16 cellular contexts compared by ENCODE assay signal in the genomic region with DNA sequence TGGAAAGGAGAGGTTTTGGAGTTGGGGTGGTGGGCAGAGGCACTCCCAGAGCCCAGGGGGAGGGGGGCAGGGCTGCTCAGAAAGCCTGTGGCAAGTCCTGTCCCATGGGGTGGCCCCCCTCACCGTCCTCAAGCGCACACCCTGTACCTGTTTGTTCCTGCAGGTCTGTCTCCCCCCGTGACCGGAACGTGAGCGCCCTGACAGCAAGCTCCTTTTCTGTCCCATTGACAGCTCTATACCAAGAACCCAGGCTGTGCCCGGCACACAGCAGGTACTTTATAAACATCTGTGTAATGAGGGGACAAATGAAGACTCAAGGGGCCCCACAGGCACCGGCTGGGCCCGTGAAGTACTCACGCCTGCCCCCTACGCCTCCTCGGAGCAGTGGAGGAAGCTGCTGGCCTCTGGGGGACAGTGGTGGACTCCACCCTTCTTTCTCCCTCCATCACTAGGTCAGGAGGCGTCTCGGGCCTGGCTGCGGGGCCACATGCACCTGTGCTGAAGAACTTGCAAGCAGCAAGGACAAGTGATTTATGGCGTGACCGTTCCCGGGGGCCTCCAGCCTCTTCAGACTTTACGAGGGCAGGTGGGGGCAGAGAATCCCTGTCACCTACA.
DNase-seq lines count a peak whose midpoint lies in the region; ATAC-seq, FAIRE-seq and TF ChIP-seq lines count a peak whose summit lies in the region.
"Had no signal": no experiment of that assay in that cellular context is flagged by ENCODE, and none has a peak within 500 bp of the region (broad histone marks: within the 10 kb centered on the region; RNA-seq: fewer than 3 reads in every experiment).

No MANE protein-coding gene starts in this region.

- no peak overlapping the region for H3K14ac ChIP-seq in neuronal stem cell (ENCODE audit: low read length)

- H3K36me3 ChIP-seq in right atrium auricular region (no peaks in the 10 kb centered on the region), kidney (ENCODE audit: control insufficient read depth in 1 of 2, insufficient read depth in 2 of 2, low read length in 2 of 2) (no peaks in the 10 kb centered on the region), neuronal stem cell (replicated peaks in 1 of 2; ENCODE audit: control insufficient read depth in 2 of 2, insufficient read depth in 2 of 2, low read length in 2 of 2) (no peaks in the 10 kb centered on the region)
- H3K36me3 ChIP-seq: HAP-1 had no signal

- H3K27ac Mint-ChIP-seq in T-cell: no peak overlapping the region
- H3K27ac Mint-ChIP-seq: CD4-positive, CD25-positive, alpha-beta regulatory T cell had no signal

- DNase-seq in left ventricle myocardium superior (peak; percentile 5), right atrium auricular region (ENCODE audit: low spot score) (no peak), DMS79 treated with DMSO at 0.1 percent for 48 hours (lab: John Stamatoyannopoulos, UW) (peak; percentile 18), kidney (peak; percentile 56), neuronal stem cell (ENCODE audit: low spot score) (no peak), NCI-H2081 treated with DMSO at 0.1 percent for 48 hours (lab: John Stamatoyannopoulos, UW) (no peak), T-cell (no peak)
- DNase-seq: 8988T; C1 segment of cervical spinal cord; CD4-positive, CD25-positive, alpha-beta regulatory T cell; GM23248 had no signal

- no peak overlapping the region for H2BK12ac ChIP-seq in neuronal stem cell (ENCODE audit: low read length)

- H3K4me1 ChIP-seq in right atrium auricular region (no peaks in the 10 kb centered on the region), kidney (ENCODE audit: control insufficient read depth in 1 of 2, insufficient read depth in 1 of 2, low read depth in 1 of 2, low read length in 2 of 2) (no peaks in the 10 kb centered on the region), neuronal stem cell (ENCODE audit: control insufficient read depth in 2 of 2, insufficient read depth in 1 of 2, low read depth in 1 of 2, low read length in 2 of 2) (no peaks in the 10 kb centered on the region)
- H3K4me1 ChIP-seq: HAP-1 had no signal

- no peak overlapping the region for H3K4ac ChIP-seq in neuronal stem cell (ENCODE audit: low read length)

- intact Hi-C loops in left ventricle myocardium superior (cut with micrococcal nuclease) (no loop called here), kidney (cut with DNase I) (no loop called here)

- H3K4me2 ChIP-seq in neuronal stem cell (ENCODE audit: insufficient read depth, low read length, poor library complexity, severe bottlenecking): no peak overlapping the region
- H3K4me2 ChIP-seq: KMS-11 had no signal

- H3K18ac ChIP-seq in neuronal stem cell (ENCODE audit: low read length): no peak overlapping the region

- H3K27me3 ChIP-seq in right atrium auricular region: no peaks in the 10 kb centered on the region
- peaks cover 0 to 20% (median 4%) of the 10 kb centered on the region in 3 experiments for H3K27me3 ChIP-seq in neuronal stem cell (ENCODE audit: control insufficient read depth in 3 of 3, insufficient read depth in 3 of 3, low read depth in 1 of 3, low read length in 3 of 3)

- H2AFZ ChIP-seq in neuronal stem cell (ENCODE audit: low read length): no peak overlapping the region
- H2AFZ ChIP-seq: GM23248 had no signal

- no peak overlapping the region for H3K27ac ChIP-seq in right atrium auricular region
- H3K27ac ChIP-seq in kidney (ENCODE audit: low read depth in 2 of 2, low read length in 2 of 2): no peak overlapping the region
- H3K27ac ChIP-seq in neuronal stem cell (replicated peaks; ENCODE audit: low read length): no peak overlapping the region
- H3K27ac ChIP-seq: GM23248, KMS-11 had no signal

- no peak overlapping the region for H2BK120ac ChIP-seq in neuronal stem cell (ENCODE audit: low read depth, low read length)

- H3K4me3 ChIP-seq in right atrium auricular region (no peak overlapping the region), kidney (ENCODE audit: low read length in 2 of 2) (no peak overlapping the region), neuronal stem cell (ENCODE audit: low read length in 2 of 2) (no peak overlapping the region)
- H3K4me3 ChIP-seq: GM23248, HAP-1 had no signal

- H3K9me3 Mint-ChIP-seq in T-cell: no peaks in the 10 kb centered on the region
- H3K9me3 Mint-ChIP-seq: CD4-positive, CD25-positive, alpha-beta regulatory T cell had no signal

- POLR2A ChIA-PET in T-cell (lab: Charles Lee): no interaction called here

- H2BK15ac ChIP-seq in neuronal stem cell (ENCODE audit: low read length): no peak overlapping the region

- H2AK5ac ChIP-seq in neuronal stem cell (ENCODE audit: low read depth, low read length): no peak overlapping the region

- no peak for TF ChIP-seq CTCF in right atrium auricular region (IDR thresholded peaks at IDR 0.05)
- TF ChIP-seq CTCF in kidney (IDR thresholded peaks at IDR 0.05; ENCODE audit: borderline replicate concordance, extremely low read depth, insufficient read depth): no peak

- FAIRE-seq in kidney (lab: Jason Lieb, UNC): no peak
- FAIRE-seq: G401.6, GM12891 had no signal

- no peaks in the 10 kb centered on the region for H3K79me1 ChIP-seq in neuronal stem cell (ENCODE audit: low read depth, low read length)

- H3K36me3 Mint-ChIP-seq in T-cell: no peaks in the 10 kb centered on the region
- H3K36me3 Mint-ChIP-seq: CD4-positive, CD25-positive, alpha-beta regulatory T cell had no signal

- no peak overlapping the region for H3K4me3 Mint-ChIP-seq in T-cell
- H3K4me3 Mint-ChIP-seq: CD4-positive, CD25-positive, alpha-beta regulatory T cell had no signal

- ATAC-seq in left ventricle myocardium superior: no peak
- no peak for ATAC-seq in T-cell (replicated peaks in 1 of 4)
- no peak for ATAC-seq in GM18870 (IDR thresholded peaks at IDR 0.05; ENCODE audit: unreplicated experiment)

- H4K91ac ChIP-seq in neuronal stem cell (ENCODE audit: low read depth, low read length, poor library complexity): no peak overlapping the region

- no peak overlapping the region for H3K23ac ChIP-seq in neuronal stem cell (ENCODE audit: low read depth, low read length, poor library complexity)

- H3K9me3 ChIP-seq in right atrium auricular region (no peaks in the 10 kb centered on the region), kidney (ENCODE audit: control insufficient read depth in 1 of 2, low read length in 2 of 2) (no peaks in the 10 kb centered on the region), neuronal stem cell (replicated peaks in 1 of 2; ENCODE audit: control insufficient read depth in 2 of 2, insufficient read depth in 1 of 2, low read depth in 1 of 2, low read length in 2 of 2) (peaks cover 0 to 5% of the 10 kb centered on the region in 2 donors)
- H3K9me3 ChIP-seq: HAP-1 had no signal

- H4K8ac ChIP-seq in neuronal stem cell (ENCODE audit: low read depth, low read length): no peak overlapping the region

- peaks cover 2 to 8% of the 10 kb centered on the region in 2 donors for H3K27me3 Mint-ChIP-seq in T-cell
- H3K27me3 Mint-ChIP-seq: CD4-positive, CD25-positive, alpha-beta regulatory T cell had no signal

- CTCF ChIA-PET in T-cell (lab: Charles Lee): no interaction called here

- WGBS in neuronal stem cell (ENCODE audit: extremely low coverage in 2 of 2, insufficient read length in 2 of 2, insufficient replicate concordance in 1 of 2), 2 donors: no CpG with 5 or more reads among the region's 19 CpGs

- no peak overlapping the region for H3K9ac ChIP-seq in kidney (ENCODE audit: low read length in 2 of 2)
- H3K9ac ChIP-seq in neuronal stem cell (ENCODE audit: low read depth, low read length, poor library complexity): no peak overlapping the region
- H3K9ac ChIP-seq: GM23248, KMS-11 had no signal

- no peaks in the 10 kb centered on the region for H3K4me1 Mint-ChIP-seq in T-cell
- H3K4me1 Mint-ChIP-seq: CD4-positive, CD25-positive, alpha-beta regulatory T cell had no signal

- H2BK5ac ChIP-seq in neuronal stem cell (ENCODE audit: low read length): peak overlapping the region; percentile 19

Comparison
In these comparisons a context has a peak if more than half of its experiments do, and no peak if none do; other contexts are left out.
1. DNase-seq: peak in left ventricle myocardium superior (single experiment), DMS79 treated with DMSO at 0.1 percent for 48 hours (single experiment) and kidney (single experiment); none in right atrium auricular region (single experiment), neuronal stem cell (single experiment), NCI-H2081 treated with DMSO at 0.1 percent for 48 hours (single experiment) and T-cell (0 of 34).